Comparison of ENCODE assay signal across 25 cellular contexts in the genomic region with DNA sequence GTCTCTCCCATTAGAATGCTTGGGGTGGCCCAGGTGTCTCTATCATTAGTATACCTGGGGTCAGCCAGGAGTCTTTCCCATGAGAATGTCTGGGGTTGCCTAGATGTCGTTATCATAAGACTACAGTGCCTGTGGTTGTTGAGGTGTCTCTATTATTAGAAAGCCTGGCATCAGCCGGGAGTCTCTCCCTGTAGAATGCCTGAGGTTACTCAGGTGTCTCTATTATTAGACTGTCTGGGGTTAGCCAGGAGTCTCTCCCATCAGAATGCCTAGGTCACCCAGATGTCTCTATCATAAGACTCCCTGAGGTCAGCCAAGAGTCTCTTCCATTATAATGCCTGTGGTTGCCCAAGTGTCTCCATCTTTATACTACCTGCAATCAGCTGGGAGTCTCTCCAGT.
"Had no signal": no experiment of that assay in that cellular context is flagged by ENCODE, and none has a peak within 500 bp of the region (broad histone marks: within the 10 kb centered on the region; RNA-seq: fewer than 3 reads in every experiment).

No MANE protein-coding gene starts in this region.

- H3K4me1 Mint-ChIP-seq: immature natural killer cell; naive thymus-derived CD4-positive, alpha-beta T cell; nephron; neural progenitor cell had no signal

- H3K27ac ChIP-seq: dorsolateral prefrontal cortex, neural progenitor cell, parathyroid adenoma, sigmoid colon, skin epidermis, stomach, testis, tibial artery, upper lobe of left lung, uterus had no signal

- H3K4me3 ChIP-seq: dorsolateral prefrontal cortex, neural progenitor cell, sigmoid colon, skin epidermis, stomach, testis, tibial artery, upper lobe of left lung, uterus had no signal

- H3K27ac Mint-ChIP-seq: immature natural killer cell; naive thymus-derived CD4-positive, alpha-beta T cell; nephron; neural progenitor cell; progenitor cell of endocrine pancreas had no signal

- H3K4me3 Mint-ChIP-seq: immature natural killer cell; naive thymus-derived CD4-positive, alpha-beta T cell; nephron; neural progenitor cell had no signal

- H3K36me3 ChIP-seq: neural progenitor cell, sigmoid colon, stomach, tibial artery, upper lobe of left lung, uterus had no signal

- H3K27me3 Mint-ChIP-seq: naive thymus-derived CD4-positive, alpha-beta T cell; progenitor cell of endocrine pancreas had no signal

- H2AFZ ChIP-seq: neural progenitor cell, parathyroid adenoma had no signal

- H3K4me1 ChIP-seq: neural progenitor cell, parathyroid adenoma, sigmoid colon, stomach, testis, tibial artery, upper lobe of left lung, uterus had no signal

- DNase-seq: dorsolateral prefrontal cortex; effector CD4-positive, alpha-beta T cell; hypothalamus; immature natural killer cell; islet precursor cell; mammary epithelial cell; mesendoderm; midbrain; naive thymus-derived CD4-positive, alpha-beta T cell; right cardiac atrium; sigmoid colon; stimulated activated CD4-positive, alpha-beta T cell treated with anti-CD3 and anti-CD28 coated beads, Interleukin-15, amount 100 ng/mL, for 24 hours; stimulated activated CD4-positive, alpha-beta T cell treated with anti-CD3 and anti-CD28 coated beads, Interleukin-4, amount 100 ng/mL, for 1 hour; stimulated activated CD8-positive, alpha-beta memory T cell treated with anti-CD3 and anti-CD28 coated beads, Interleukin-4, amount 100 ng/mL, for 48 hours; stimulated activated naive CD4-positive, alpha-beta T cell; testis; uterus had no signal

- H3K9ac ChIP-seq: neural progenitor cell, parathyroid adenoma had no signal

- H3K9me3 ChIP-seq: testis, uterus had no signal

- H3K36me3 Mint-ChIP-seq: neural progenitor cell had no signal

- H3K79me2 ChIP-seq: parathyroid adenoma had no signal

- H3K27me3 ChIP-seq: neural progenitor cell, sigmoid colon, stomach, testis, tibial artery, upper lobe of left lung, uterus had no signal

- H3K4me2 ChIP-seq: neural progenitor cell had no signal
